Comparison of ENCODE assay signal across 9 cellular contexts in the genomic region with DNA sequence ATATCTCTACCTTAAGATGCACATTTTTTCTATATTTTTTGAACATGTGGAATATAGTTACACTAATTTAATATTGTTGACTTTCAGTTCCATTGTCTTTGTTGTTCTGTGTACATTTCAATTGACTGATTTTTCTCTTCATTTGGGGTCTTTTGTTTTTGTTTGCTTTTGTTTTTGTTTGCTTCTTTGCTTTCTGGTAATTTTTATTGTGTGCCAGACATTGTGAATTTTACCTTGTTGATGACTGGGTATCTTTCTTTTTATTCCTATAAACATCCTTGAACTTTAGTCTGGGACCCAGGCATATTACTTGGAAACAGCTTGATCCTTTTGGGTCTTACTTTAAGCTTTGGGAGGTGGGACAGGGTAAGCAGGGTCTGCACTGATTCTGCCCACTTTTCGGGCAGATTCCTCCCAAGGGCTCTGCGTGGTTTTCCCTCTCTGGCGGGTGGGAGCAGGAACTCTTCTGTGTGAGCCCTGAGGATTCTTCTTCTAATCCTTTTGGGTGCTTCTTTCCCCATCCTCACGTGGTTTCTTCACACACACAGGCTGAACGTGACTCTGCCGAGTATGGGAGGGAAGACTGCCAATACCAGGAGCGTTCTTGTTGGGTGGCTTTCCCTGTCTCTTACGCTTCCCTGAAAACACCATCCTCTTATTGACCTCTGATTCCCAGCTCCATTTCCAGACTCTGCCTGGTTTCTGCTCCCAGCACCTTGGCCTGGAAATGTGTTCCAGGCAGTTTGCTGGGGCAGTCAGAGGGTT.
DNase-seq lines count a peak whose midpoint lies in the region; TF ChIP-seq lines count a peak whose summit lies in the region.
"Had no signal": no experiment of that assay in that cellular context is flagged by ENCODE, and none has a peak within 500 bp of the region (broad histone marks: within the 10 kb centered on the region; RNA-seq: fewer than 3 reads in every experiment).

No MANE protein-coding gene starts in this region.

- no peaks in the 10 kb centered on the region for H3K9me3 Mint-ChIP-seq in Caco-2 (ENCODE audit: unreplicated experiment)

- H3K4me1 ChIP-seq in GM23248 (ENCODE audit: insufficient read depth) (0 out of 2 replicates have a peak, but pooled peaks cover 3% of the 10 kb centered on the region), endocrine pancreas (ENCODE audit: control insufficient read depth, insufficient read depth, low read length) (peaks cover 22% of the 10 kb centered on the region), Caco-2 (no peaks in the 10 kb centered on the region)

- H3K4me2 ChIP-seq in GM23248 (ENCODE audit: unreplicated experiment) = no peak overlapping the region

- no peaks in the 10 kb centered on the region for H3K9me3 ChIP-seq in GM23248 (ENCODE audit: low read depth)
- H3K9me3 ChIP-seq in endocrine pancreas (ENCODE audit: control insufficient read depth, low read length) = no peaks in the 10 kb centered on the region
- no peaks in the 10 kb centered on the region for H3K9me3 ChIP-seq in Caco-2

- 69 to 72% methylated on average over 8 of the region's 8 CpGs for WGBS in GM23248 (ENCODE audit: low coverage in 1 of 2, low lambda C conversion rate in 2 of 2, missing lambda C conversion rate in 2 of 2), 2 experiments

- 0 out of 2 replicates have a peak overlapping the region, but pooled peaks have one; percentile 9 for H3K27ac ChIP-seq in GM23248

- in situ Hi-C loops in GM23248 (cut with MboI) = no loop called here

- no peaks in the 10 kb centered on the region for H4K20me1 ChIP-seq in GM23248 (ENCODE audit: insufficient read depth)

- H3K79me2 ChIP-seq in GM23248 (ENCODE audit: insufficient read depth) = peaks cover 100% of the 10 kb centered on the region

- H3F3A ChIP-seq in GM23248 (ENCODE audit: insufficient read depth) = no peaks in the 10 kb centered on the region

- peaks cover 7% of the 10 kb centered on the region for H3K4me1 Mint-ChIP-seq in Caco-2 (ENCODE audit: low read depth, unreplicated experiment)

- no peak for TF ChIP-seq CTCF in Caco-2 (IDR thresholded peaks at IDR 0.05; ENCODE audit: insufficient read depth in 1 of 2, low read depth in 1 of 2, low read length in 1 of 2, severe bottlenecking in 1 of 2, unreplicated experiment in 1 of 2)

- no peaks in the 10 kb centered on the region for H3K27me3 ChIP-seq in GM23248 (replicated peaks; ENCODE audit: insufficient read depth)
- no peaks in the 10 kb centered on the region for H3K27me3 ChIP-seq in endocrine pancreas (ENCODE audit: control insufficient read depth, insufficient read depth, low read length)
- H3K27me3 ChIP-seq in Caco-2 (replicated peaks; ENCODE audit: control insufficient read depth, insufficient read depth, low read length) = no peaks in the 10 kb centered on the region

- H3K36me3 Mint-ChIP-seq in Caco-2 (ENCODE audit: insufficient read depth, unreplicated experiment) = peaks cover 4% of the 10 kb centered on the region

- H3K4me3 ChIP-seq in GM23248 = no peak overlapping the region
- peak overlapping the region; percentile 72 for H3K4me3 ChIP-seq in endocrine pancreas (ENCODE audit: control insufficient read depth, insufficient read depth, low read length)
- H3K4me3 ChIP-seq in Caco-2 (ENCODE audit: low read depth, low read length) = no peak overlapping the region

- H3K9me2 ChIP-seq in GM23248 (ENCODE audit: insufficient read depth) = no peaks in the 10 kb centered on the region

- H2AFZ ChIP-seq in GM23248 = no peak overlapping the region

- BruUV-seq in Caco-2 (replicated peaks; lab: Mats Ljungman, UMichigan) = no TSS peak

- CTCF ChIA-PET in Caco-2 (lab: Charles Lee) = no interaction called here

- H3K27ac Mint-ChIP-seq in Caco-2 (ENCODE audit: unreplicated experiment) = no peak overlapping the region
- H3K27ac Mint-ChIP-seq: dendritic cell treated with granulocyte-macrophage colony-stimulating factor and Interleukin-4, amounts not matched to agents 40 ng/mL and 50 ng/mL, for 4 days had no signal

- no peaks in the 10 kb centered on the region for H3K36me3 ChIP-seq in GM23248 (ENCODE audit: low read depth)
- no peaks in the 10 kb centered on the region for H3K36me3 ChIP-seq in endocrine pancreas (ENCODE audit: control insufficient read depth, insufficient read depth, low read length)
- H3K36me3 ChIP-seq in Caco-2 (ENCODE audit: control insufficient read depth, insufficient read depth, low read length) = no peaks in the 10 kb centered on the region

- H3K27me3 Mint-ChIP-seq in Caco-2 (ENCODE audit: insufficient read depth, unreplicated experiment) = no peaks in the 10 kb centered on the region
- H3K27me3 Mint-ChIP-seq: dendritic cell treated with granulocyte-macrophage colony-stimulating factor and Interleukin-4, amounts not matched to agents 40 ng/mL and 50 ng/mL, for 4 days had no signal

- peak; percentile 65 for DNase-seq in GM23248
- DNase-seq in NCI-H2227 (lab: John Stamatoyannopoulos, UW; ENCODE audit: unreplicated experiment) = peak; percentile 46
- DNase-seq in renal cortical epithelial cell (ENCODE audit: low read depth) = peak; percentile 68
- no peak for DNase-seq in T1000 (lab: John Stamatoyannopoulos, UW)
- DNase-seq in AG08396 (ENCODE audit: low spot score) = no peak
- DNase-seq in NCI-H1417 treated with DMSO at 0.1 percent for 48 hours (lab: John Stamatoyannopoulos, UW) = no peak
- DNase-seq in Caco-2 = no peak

- H3K9ac ChIP-seq in GM23248 = no peak overlapping the region
- H3K9ac ChIP-seq in endocrine pancreas (ENCODE audit: control insufficient read depth, insufficient read depth, low read length) = peak overlapping the region; percentile 65

- POLR2A ChIA-PET in Caco-2 (lab: Charles Lee) = no interaction called here

- intact Hi-C loops in Caco-2 (cut with micrococcal nuclease; ENCODE audit: unreplicated experiment) = no loop called here

- no peak overlapping the region for H3K4me3 Mint-ChIP-seq in Caco-2 (ENCODE audit: unreplicated experiment)
- H3K4me3 Mint-ChIP-seq: dendritic cell treated with granulocyte-macrophage colony-stimulating factor and Interleukin-4, amounts not matched to agents 40 ng/mL and 50 ng/mL, for 4 days had no signal

Comparison
In these comparisons a context has a peak if more than half of its experiments do, and no peak if none do; other contexts are left out.
1. DNase-seq: peak in GM23248 (single experiment), NCI-H2227 (single experiment) and renal cortical epithelial cell (single experiment); none in T1000 (single experiment), AG08396 (single experiment), NCI-H1417 treated with DMSO at 0.1 percent for 48 hours (single experiment) and Caco-2 (0 of 2).